ENCODE assay signal across 19 cellular contexts in genomic region chr11:99410636-99411035, GRCh38.
"Had no signal": no experiment of that assay in that cellular context is flagged by ENCODE, and none has a peak within 500 bp of the region (broad histone marks: within the 10 kb centered on the region; RNA-seq: fewer than 3 reads in every experiment).

No MANE protein-coding gene starts in this region.

- H3K27me3 ChIP-seq: MG63 had no signal

- ATAC-seq: SK-N-SH treated with all-trans-retinoic acid at 6 μM for 48 hours had no signal

- FAIRE-seq: RCC 7860 had no signal

- H3K4me3 ChIP-seq: MG63 had no signal

- H3K36me3 ChIP-seq: MG63 had no signal

- H3K27ac ChIP-seq: RWPE1 had no signal

- H3K9me3 ChIP-seq: MG63 had no signal

- DNase-seq: Karpas-422, KG1, MG63, NCI-H1092, NCI-H1436, NCI-H187, NCI-H2029, NCI-H2081 treated with DMSO at 0.1 percent for 48 hours, NCI-H2171, NCI-H226, NCI-H446, NCI-H510A, NCI-H524 treated with DMSO at 0.1 percent for 48 hours, NCI-H69, NCI-H774, SHP77 had no signal
